ENCODE assay signal across 1 cellular context in the genomic region with DNA sequence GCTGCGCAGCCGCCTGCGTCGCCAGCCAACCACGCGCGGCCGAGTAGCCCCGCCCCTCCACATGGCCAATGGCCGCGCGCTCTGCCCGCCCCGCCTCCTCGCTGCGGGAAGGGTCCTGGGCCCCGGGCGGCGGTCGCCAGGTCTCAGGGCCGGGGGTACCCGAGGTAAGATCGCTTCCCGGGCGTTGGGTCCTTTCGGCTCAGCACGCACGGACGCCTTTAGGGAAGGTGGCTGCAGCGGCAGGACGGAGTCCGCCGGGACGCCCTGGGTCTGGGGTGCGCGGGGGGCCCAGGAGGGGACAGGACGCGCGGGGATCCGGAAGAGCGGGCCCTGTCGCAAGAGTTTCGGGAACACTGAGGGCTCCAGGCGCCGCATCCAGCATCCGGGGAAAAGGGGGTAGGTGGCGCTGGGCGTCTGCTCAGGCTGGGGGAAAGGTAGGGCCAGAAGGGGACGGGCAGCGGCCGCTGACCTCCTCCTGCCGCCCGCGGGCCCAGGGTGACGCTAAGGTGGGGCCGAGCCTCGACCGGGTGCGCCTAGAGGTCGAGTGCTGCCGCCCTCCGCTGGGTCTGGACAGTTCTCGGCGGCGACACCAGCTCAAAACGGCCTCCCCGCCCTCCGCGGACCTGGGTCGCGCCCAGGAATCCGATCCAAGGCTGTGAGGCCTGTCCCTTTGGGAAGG.
A peak's percentile ranks its signal among the peaks of the same experiment; 100 is the strongest.
TF ChIP-seq lines count a peak whose summit lies in the region.

Gene MAVS (plus strand): TSS at position 95 of the 679 bp plus-strand sequence. CDS start 7,791 bp downstream, outside the sequence.

TF ChIP-seq in HepG2, 621 proteins besides CTCF, POLR2A, EP300 and RAD21 (continued from another document and continues in another):
- TF ChIP-seq, protein P1, sequence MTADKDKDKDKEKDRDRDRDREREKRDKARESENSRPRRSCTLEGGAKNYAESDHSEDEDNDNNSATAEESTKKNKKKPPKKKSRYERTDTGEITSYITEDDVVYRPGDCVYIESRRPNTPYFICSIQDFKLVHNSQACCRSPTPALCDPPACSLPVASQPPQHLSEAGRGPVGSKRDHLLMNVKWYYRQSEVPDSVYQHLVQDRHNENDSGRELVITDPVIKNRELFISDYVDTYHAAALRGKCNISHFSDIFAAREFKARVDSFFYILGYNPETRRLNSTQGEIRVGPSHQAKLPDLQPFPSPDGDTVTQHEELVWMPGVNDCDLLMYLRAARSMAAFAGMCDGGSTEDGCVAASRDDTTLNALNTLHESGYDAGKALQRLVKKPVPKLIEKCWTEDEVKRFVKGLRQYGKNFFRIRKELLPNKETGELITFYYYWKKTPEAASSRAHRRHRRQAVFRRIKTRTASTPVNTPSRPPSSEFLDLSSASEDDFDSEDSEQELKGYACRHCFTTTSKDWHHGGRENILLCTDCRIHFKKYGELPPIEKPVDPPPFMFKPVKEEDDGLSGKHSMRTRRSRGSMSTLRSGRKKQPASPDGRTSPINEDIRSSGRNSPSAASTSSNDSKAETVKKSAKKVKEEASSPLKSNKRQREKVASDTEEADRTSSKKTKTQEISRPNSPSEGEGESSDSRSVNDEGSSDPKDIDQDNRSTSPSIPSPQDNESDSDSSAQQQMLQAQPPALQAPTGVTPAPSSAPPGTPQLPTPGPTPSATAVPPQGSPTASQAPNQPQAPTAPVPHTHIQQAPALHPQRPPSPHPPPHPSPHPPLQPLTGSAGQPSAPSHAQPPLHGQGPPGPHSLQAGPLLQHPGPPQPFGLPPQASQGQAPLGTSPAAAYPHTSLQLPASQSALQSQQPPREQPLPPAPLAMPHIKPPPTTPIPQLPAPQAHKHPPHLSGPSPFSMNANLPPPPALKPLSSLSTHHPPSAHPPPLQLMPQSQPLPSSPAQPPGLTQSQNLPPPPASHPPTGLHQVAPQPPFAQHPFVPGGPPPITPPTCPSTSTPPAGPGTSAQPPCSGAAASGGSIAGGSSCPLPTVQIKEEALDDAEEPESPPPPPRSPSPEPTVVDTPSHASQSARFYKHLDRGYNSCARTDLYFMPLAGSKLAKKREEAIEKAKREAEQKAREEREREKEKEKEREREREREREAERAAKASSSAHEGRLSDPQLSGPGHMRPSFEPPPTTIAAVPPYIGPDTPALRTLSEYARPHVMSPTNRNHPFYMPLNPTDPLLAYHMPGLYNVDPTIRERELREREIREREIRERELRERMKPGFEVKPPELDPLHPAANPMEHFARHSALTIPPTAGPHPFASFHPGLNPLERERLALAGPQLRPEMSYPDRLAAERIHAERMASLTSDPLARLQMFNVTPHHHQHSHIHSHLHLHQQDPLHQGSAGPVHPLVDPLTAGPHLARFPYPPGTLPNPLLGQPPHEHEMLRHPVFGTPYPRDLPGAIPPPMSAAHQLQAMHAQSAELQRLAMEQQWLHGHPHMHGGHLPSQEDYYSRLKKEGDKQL (CRISPR knock-in tag; IDR thresholded peaks at IDR 0.05; ENCODE audit: low read depth): no peak; the same call in 1 of the 2 replicates
- peak; percentile 9; the same call in 1 of the 2 replicates for TF ChIP-seq RFX3 (CRISPR knock-in tag; IDR thresholded peaks at IDR 0.05)
- peak; percentile 90; the same call in 1 of the 2 replicates for TF ChIP-seq ZNF850 (CRISPR knock-in tag; conservative IDR thresholded peaks at IDR 0.05)
- TF ChIP-seq MTF1 (CRISPR knock-in tag; IDR thresholded peaks at IDR 0.05): 0 out of 2 replicates have a peak, but pooled peaks have one; percentile 11
- TF ChIP-seq SMC3 (IDR thresholded peaks at IDR 0.05; ENCODE audit: low read length): no peak
- no peak for TF ChIP-seq NONO (IDR thresholded peaks at IDR 0.05)
- peak; percentile 99 for TF ChIP-seq NONO (CRISPR knock-in tag; conservative IDR thresholded peaks at IDR 0.05)
- TF ChIP-seq ZNF772 (CRISPR knock-in tag; IDR thresholded peaks at IDR 0.05): peak; percentile 85; the same call in 1 of the 2 replicates
- TF ChIP-seq EZH2 (conservative IDR thresholded peaks at IDR 0.05; ENCODE audit: low read depth, low read length): no peak
- no peak for TF ChIP-seq ZNF207 (IDR thresholded peaks at IDR 0.05; ENCODE audit: borderline replicate concordance)
- TF ChIP-seq HOXA3 (CRISPR knock-in tag; IDR thresholded peaks at IDR 0.05): no peak; the same call in none of the 2 replicates
- TF ChIP-seq ZNF34 (CRISPR knock-in tag; IDR thresholded peaks at IDR 0.05; ENCODE audit: borderline replicate concordance): peak; percentile 30; the same call in 1 of the 2 replicates
- no peak for TF ChIP-seq ZSCAN25 (CRISPR knock-in tag; IDR thresholded peaks at IDR 0.05)
- TF ChIP-seq IRX3 (CRISPR knock-in tag; IDR thresholded peaks at IDR 0.05; ENCODE audit: borderline replicate concordance, low read depth): peak; percentile 94; the same call in 1 of the 2 replicates
- no peak; the same call in 1 of the 2 replicates for TF ChIP-seq PAWR (CRISPR knock-in tag; IDR thresholded peaks at IDR 0.05; ENCODE audit: borderline replicate concordance)
- 0 out of 2 replicates have a peak, but pooled peaks have one; percentile 59 for TF ChIP-seq LCORL (IDR thresholded peaks at IDR 0.05)
- peak; percentile 89 for TF ChIP-seq LCORL (CRISPR knock-in tag; IDR thresholded peaks at IDR 0.05)
- TF ChIP-seq, protein P2, sequence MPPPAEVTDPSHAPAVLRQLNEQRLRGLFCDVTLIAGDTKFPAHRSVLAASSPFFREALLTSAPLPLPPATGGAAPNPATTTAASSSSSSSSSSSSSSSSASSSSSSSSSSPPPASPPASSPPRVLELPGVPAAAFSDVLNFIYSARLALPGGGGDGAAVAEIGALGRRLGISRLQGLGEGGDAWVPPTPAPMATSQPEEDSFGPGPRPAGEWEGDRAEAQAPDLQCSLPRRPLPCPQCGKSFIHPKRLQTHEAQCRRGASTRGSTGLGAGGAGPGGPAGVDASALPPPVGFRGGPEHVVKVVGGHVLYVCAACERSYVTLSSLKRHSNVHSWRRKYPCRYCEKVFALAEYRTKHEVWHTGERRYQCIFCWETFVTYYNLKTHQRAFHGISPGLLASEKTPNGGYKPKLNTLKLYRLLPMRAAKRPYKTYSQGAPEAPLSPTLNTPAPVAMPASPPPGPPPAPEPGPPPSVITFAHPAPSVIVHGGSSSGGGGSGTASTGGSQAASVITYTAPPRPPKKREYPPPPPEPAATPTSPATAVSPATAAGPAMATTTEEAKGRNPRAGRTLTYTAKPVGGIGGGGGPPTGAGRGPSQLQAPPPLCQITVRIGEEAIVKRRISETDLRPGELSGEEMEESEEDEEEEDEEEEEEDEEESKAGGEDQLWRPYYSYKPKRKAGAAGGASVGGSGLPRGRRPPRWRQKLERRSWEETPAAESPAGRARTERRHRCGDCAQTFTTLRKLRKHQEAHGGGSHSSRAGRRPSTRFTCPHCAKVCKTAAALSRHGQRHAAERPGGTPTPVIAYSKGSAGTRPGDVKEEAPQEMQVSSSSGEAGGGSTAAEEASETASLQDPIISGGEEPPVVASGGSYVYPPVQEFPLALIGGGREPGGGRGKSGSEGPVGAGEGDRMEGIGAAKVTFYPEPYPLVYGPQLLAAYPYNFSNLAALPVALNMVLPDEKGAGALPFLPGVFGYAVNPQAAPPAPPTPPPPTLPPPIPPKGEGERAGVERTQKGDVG (CRISPR knock-in tag; IDR thresholded peaks at IDR 0.05; ENCODE audit: borderline replicate concordance): no peak
- 0 out of 2 replicates have a peak, but pooled peaks have one; percentile 37 for TF ChIP-seq NCOA5 (CRISPR knock-in tag; IDR thresholded peaks at IDR 0.05)
- peak; percentile 73 for TF ChIP-seq GATAD1 (CRISPR knock-in tag; IDR thresholded peaks at IDR 0.05)
- TF ChIP-seq, protein P3, sequence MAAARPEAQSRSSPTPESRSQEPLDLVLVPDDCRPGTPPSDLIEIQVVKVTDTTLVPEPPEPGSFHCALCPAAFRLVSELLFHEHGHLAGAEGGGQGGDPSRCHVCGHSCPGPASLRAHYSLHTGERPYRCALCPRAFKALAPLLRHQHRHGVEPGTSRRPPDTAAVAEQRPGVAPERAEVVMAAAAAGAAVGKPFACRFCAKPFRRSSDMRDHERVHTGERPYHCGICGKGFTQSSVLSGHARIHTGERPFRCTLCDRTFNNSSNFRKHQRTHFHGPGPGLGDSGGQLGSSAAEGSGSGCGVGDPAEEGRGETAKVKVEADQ (CRISPR knock-in tag; IDR thresholded peaks at IDR 0.05; ENCODE audit: borderline replicate concordance): no peak; the same call in 1 of the 2 replicates
- TF ChIP-seq, protein P4, sequence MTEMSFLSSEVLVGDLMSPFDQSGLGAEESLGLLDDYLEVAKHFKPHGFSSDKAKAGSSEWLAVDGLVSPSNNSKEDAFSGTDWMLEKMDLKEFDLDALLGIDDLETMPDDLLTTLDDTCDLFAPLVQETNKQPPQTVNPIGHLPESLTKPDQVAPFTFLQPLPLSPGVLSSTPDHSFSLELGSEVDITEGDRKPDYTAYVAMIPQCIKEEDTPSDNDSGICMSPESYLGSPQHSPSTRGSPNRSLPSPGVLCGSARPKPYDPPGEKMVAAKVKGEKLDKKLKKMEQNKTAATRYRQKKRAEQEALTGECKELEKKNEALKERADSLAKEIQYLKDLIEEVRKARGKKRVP (CRISPR knock-in tag; IDR thresholded peaks at IDR 0.05): peak in 1 of 2 experiments; percentile 86; a peak in 2 of 4 replicates
- TF ChIP-seq, protein P5, sequence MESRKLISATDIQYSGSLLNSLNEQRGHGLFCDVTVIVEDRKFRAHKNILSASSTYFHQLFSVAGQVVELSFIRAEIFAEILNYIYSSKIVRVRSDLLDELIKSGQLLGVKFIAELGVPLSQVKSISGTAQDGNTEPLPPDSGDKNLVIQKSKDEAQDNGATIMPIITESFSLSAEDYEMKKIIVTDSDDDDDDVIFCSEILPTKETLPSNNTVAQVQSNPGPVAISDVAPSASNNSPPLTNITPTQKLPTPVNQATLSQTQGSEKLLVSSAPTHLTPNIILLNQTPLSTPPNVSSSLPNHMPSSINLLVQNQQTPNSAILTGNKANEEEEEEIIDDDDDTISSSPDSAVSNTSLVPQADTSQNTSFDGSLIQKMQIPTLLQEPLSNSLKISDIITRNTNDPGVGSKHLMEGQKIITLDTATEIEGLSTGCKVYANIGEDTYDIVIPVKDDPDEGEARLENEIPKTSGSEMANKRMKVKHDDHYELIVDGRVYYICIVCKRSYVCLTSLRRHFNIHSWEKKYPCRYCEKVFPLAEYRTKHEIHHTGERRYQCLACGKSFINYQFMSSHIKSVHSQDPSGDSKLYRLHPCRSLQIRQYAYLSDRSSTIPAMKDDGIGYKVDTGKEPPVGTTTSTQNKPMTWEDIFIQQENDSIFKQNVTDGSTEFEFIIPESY (CRISPR knock-in tag; IDR thresholded peaks at IDR 0.05): no peak
- TF ChIP-seq ATAD3A (CRISPR knock-in tag; IDR thresholded peaks at IDR 0.05): peak; percentile 71; the same call in 1 of the 2 replicates
- TF ChIP-seq ZNF782 (CRISPR knock-in tag; IDR thresholded peaks at IDR 0.05; ENCODE audit: borderline replicate concordance): no peak
- TF ChIP-seq ZFP36L2 (CRISPR knock-in tag; IDR thresholded peaks at IDR 0.05): no peak; the same call in 1 of the 2 replicates
- peak; percentile 45 for TF ChIP-seq NFAT5 (CRISPR knock-in tag; IDR thresholded peaks at IDR 0.05)
- TF ChIP-seq ZNF143 (CRISPR knock-in tag; IDR thresholded peaks at IDR 0.05): peak; percentile 6; the same call in 1 of the 2 replicates
- peak; percentile 75; the same call in 1 of the 2 replicates for TF ChIP-seq HOXD1 (CRISPR knock-in tag; IDR thresholded peaks at IDR 0.05)
- peak; percentile 21; the same call in 1 of the 2 replicates for TF ChIP-seq ZNF619 (CRISPR knock-in tag; IDR thresholded peaks at IDR 0.05)
- no peak for TF ChIP-seq MBNL3 (CRISPR knock-in tag; conservative IDR thresholded peaks at IDR 0.05)
- TF ChIP-seq SALL1 (CRISPR knock-in tag; IDR thresholded peaks at IDR 0.05): peak; percentile 80; the same call in 1 of the 2 replicates
- TF ChIP-seq KLF12 (CRISPR knock-in tag; IDR thresholded peaks at IDR 0.05; ENCODE audit: borderline replicate concordance): no peak; the same call in none of the 2 replicates
- peak; percentile 99 for TF ChIP-seq ZNF605 (CRISPR knock-in tag; IDR thresholded peaks at IDR 0.05)
- peak; percentile 50; the same call in 1 of the 2 replicates for TF ChIP-seq ZNF557 (CRISPR knock-in tag; IDR thresholded peaks at IDR 0.05)
- no peak for TF ChIP-seq PHB2 (IDR thresholded peaks at IDR 0.05; ENCODE audit: partially characterized antibody)
- peak; percentile 96 for TF ChIP-seq SNAI1 (CRISPR knock-in tag; IDR thresholded peaks at IDR 0.05; ENCODE audit: borderline replicate concordance)
- 0 out of 2 replicates have a peak, but pooled peaks have one; percentile 80 for TF ChIP-seq NR3C1 (CRISPR knock-in tag; IDR thresholded peaks at IDR 0.05)
- no peak for TF ChIP-seq ZNF343 (CRISPR knock-in tag; IDR thresholded peaks at IDR 0.05)
- peak; percentile 60 for TF ChIP-seq ZNF543 (CRISPR knock-in tag; IDR thresholded peaks at IDR 0.05)
- TF ChIP-seq KDM3A (CRISPR knock-in tag; IDR thresholded peaks at IDR 0.05; ENCODE audit: low read depth): peak; percentile 63; the same call in 1 of the 2 replicates
